Comparison of ENCODE assay signal across 12 cellular contexts in genomic region chr14:32244404-32244803, GRCh38. TPM values are rescaled to one million over a fixed set of nuclear protein-coding genes. Genes with fewer than 3 reads are reported as not detected.
A peak's percentile ranks its signal among the peaks of the same experiment; 100 is the strongest.
DNase-seq lines count a peak whose midpoint lies in the region; ATAC-seq and TF ChIP-seq lines count a peak whose summit lies in the region.
"Had no signal": no experiment of that assay in that cellular context is flagged by ENCODE, and none has a peak within 500 bp of the region (broad histone marks: within the 10 kb centered on the region; RNA-seq: fewer than 3 reads in every experiment).

No MANE protein-coding gene starts in this region.

- H3K18ac ChIP-seq in H9 (ENCODE audit: insufficient read length, low read depth, low read length), result no peak overlapping the region

- no peak overlapping the region for H2BK20ac ChIP-seq in H9 (ENCODE audit: low read depth, low read length, poor library complexity, severe bottlenecking)

- no peak overlapping the region for H3K14ac ChIP-seq in H9 (ENCODE audit: insufficient read depth, low read length)

- H3K27ac ChIP-seq in H9 (ENCODE audit: insufficient read length, low read depth, low read length), result no peak overlapping the region
- H3K27ac ChIP-seq: testis had no signal

- no peak overlapping the region for H3K56ac ChIP-seq in H9 (ENCODE audit: insufficient read length, low read depth, low read length)

- no peak overlapping the region for H3K4me2 ChIP-seq in H9 (ENCODE audit: insufficient read depth, insufficient read length, low read length)

- no peaks in the 10 kb centered on the region for H4K20me1 ChIP-seq in H9 (ENCODE audit: control insufficient read depth, insufficient read depth, insufficient read length)

- no peak overlapping the region for H4K91ac ChIP-seq in H9 (ENCODE audit: insufficient read length, low read depth, low read length)

- no peak overlapping the region for H2BK12ac ChIP-seq in H9 (ENCODE audit: insufficient read length, low read depth, low read length)

- H3K4me1 ChIP-seq in H9 (ENCODE audit: insufficient read depth, low read length), result no peaks in the 10 kb centered on the region
- H3K4me1 ChIP-seq: testis had no signal

- H3K23me2 ChIP-seq in H9 (ENCODE audit: insufficient read length, low read depth, low read length, poor library complexity, severe bottlenecking), result no peaks in the 10 kb centered on the region

- H3K4me3 ChIP-seq in astrocyte of the spinal cord (ENCODE audit: low read depth, low read length), result no peak overlapping the region
- H3K4me3 ChIP-seq: testis had no signal

- no peak overlapping the region for H3K4ac ChIP-seq in H9 (ENCODE audit: low read depth, low read length)

- H2BK120ac ChIP-seq in H9 (ENCODE audit: low read depth, low read length, poor library complexity, severe bottlenecking), result no peak overlapping the region

- H3K27me3 Mint-ChIP-seq in H9 (ENCODE audit: low read depth) (peaks cover 3% of the 10 kb centered on the region; the same call in 1 of the 2 replicates), memory B cell (no peaks in the 10 kb centered on the region), type B pancreatic cell (no peaks in the 10 kb centered on the region)

- TF ChIP-seq CTCF in H9 (conservative IDR thresholded peaks at IDR 0.05) (peak; percentile 32; the same call in 1 of the 3 replicates), astrocyte of the spinal cord (IDR thresholded peaks at IDR 0.05; ENCODE audit: low read depth, low read length) (peak; percentile 35), type B pancreatic cell (conservative IDR thresholded peaks at IDR 0.05) (no peak)

- H3K4me1 Mint-ChIP-seq in H9 (no peaks in the 10 kb centered on the region), memory B cell (no peaks in the 10 kb centered on the region), type B pancreatic cell (ENCODE audit: unreplicated experiment) (no peaks in the 10 kb centered on the region)

- H4K5ac ChIP-seq in H9 (ENCODE audit: insufficient read length, low read depth, low read length), result no peak overlapping the region

- H3K27ac Mint-ChIP-seq in H9 (no peak overlapping the region), memory B cell (no peak overlapping the region), type B pancreatic cell (no peak overlapping the region)
- H3K27ac Mint-ChIP-seq: activated T-cell treated with anti-CD3 and anti-CD28 coated beads, Interleukin-2, amount 50 U/mL, for 24 hours had no signal

- H3K79me1 ChIP-seq in H9 (ENCODE audit: insufficient read depth, low read depth, low read length, poor library complexity, severe bottlenecking), result no peaks in the 10 kb centered on the region

- no peaks in the 10 kb centered on the region for H3K79me2 ChIP-seq in H9 (ENCODE audit: insufficient read depth, low read length)

- H3K4me3 Mint-ChIP-seq in H9 (no peak overlapping the region), memory B cell (no peak overlapping the region), type B pancreatic cell (no peak overlapping the region)
- H3K4me3 Mint-ChIP-seq: activated T-cell treated with anti-CD3 and anti-CD28 coated beads, Interleukin-2, amount 50 U/mL, for 24 hours had no signal

- no peaks in the 10 kb centered on the region for H3K27me3 ChIP-seq in H9 (ENCODE audit: insufficient read depth, low read length)
- H3K27me3 ChIP-seq: testis had no signal

- no peak overlapping the region for H3K9ac ChIP-seq in H9 (ENCODE audit: extremely low read depth, insufficient read length, low read length)

- H3T11ph ChIP-seq in H9 (ENCODE audit: low read length), result no peak overlapping the region

- no peak overlapping the region for H2AK5ac ChIP-seq in H9 (ENCODE audit: insufficient read length, low read length)

- H3K23ac ChIP-seq in H9 (ENCODE audit: insufficient read length, low read depth, low read length), result no peak overlapping the region

- H3K36me3 Mint-ChIP-seq in H9 (ENCODE audit: insufficient read depth in 1 of 3, low read depth in 3 of 3) (peaks cover 5 to 14% (median 12%) of the 10 kb centered on the region in 3 experiments; a peak in 6 of 7 replicates), memory B cell (no peaks in the 10 kb centered on the region), type B pancreatic cell (no peaks in the 10 kb centered on the region)

- H4K8ac ChIP-seq in H9 (replicated peaks; ENCODE audit: insufficient read length, low read depth, low read length), result no peak overlapping the region

- peaks cover 21 to 23% of the 10 kb centered on the region in 2 experiments for H3K9me3 Mint-ChIP-seq in H9
- no peaks in the 10 kb centered on the region for H3K9me3 Mint-ChIP-seq in memory B cell
- H3K9me3 Mint-ChIP-seq in type B pancreatic cell, result no peaks in the 10 kb centered on the region
- H3K9me3 Mint-ChIP-seq: activated T-cell treated with anti-CD3 and anti-CD28 coated beads, Interleukin-2, amount 50 U/mL, for 24 hours had no signal

- DNase-seq in EH (ENCODE audit: low read depth) (peak; percentile 36), H9 (no peak), astrocyte of the spinal cord (ENCODE audit: low read depth, low spot score) (no peak), memory B cell (ENCODE audit: low spot score in 2 of 2) (no peak), type B pancreatic cell (ENCODE audit: extremely low spot score, unreplicated experiment) (no peak)
- no peak for DNase-seq in activated CD8-positive, alpha-beta memory T cell treated with anti-CD3 and anti-CD28 coated beads, Interleukin-2, amount 50 U/mL, for 4 hours
- no peak for DNase-seq in stimulated activated CD4-positive, alpha-beta T cell treated with anti-CD3 and anti-CD28 coated beads, Interleukin-12 subunit alpha, Interleukin-12 subunit beta, amount 100 ng/mL, for 4 hours
- DNase-seq: activated T-cell treated with anti-CD3 and anti-CD28 coated beads, Interleukin-2, amount 50 U/mL, for 24 hours; NCI-H1694; testis had no signal

- in situ Hi-C loops in astrocyte of the spinal cord (cut with HindIII; ENCODE audit: low sequenced_read_pairs), result no loop called here

- ATAC-seq in memory B cell (ENCODE audit: low read depth), result peak; percentile 35

- no peak overlapping the region for H2BK5ac ChIP-seq in H9 (ENCODE audit: insufficient read length, low read length)

- H2BK15ac ChIP-seq in H9 (ENCODE audit: low read depth, low read length), result no peak overlapping the region

- H3K9me3 ChIP-seq in H9 (ENCODE audit: control insufficient read depth, low read depth, low read length), result peaks cover 15% of the 10 kb centered on the region
- H3K9me3 ChIP-seq: testis had no signal

- no peak overlapping the region for H2AFZ ChIP-seq in H9 (ENCODE audit: low read length)

RNA-seq across cellular contexts. Expression of gene RNU6-8, which starts 41.3 kb away (rescaled TPM):
- total RNA-seq in H9 (2021), result not detected in 2 replicates
- not detected in 2 replicates for total RNA-seq in type B pancreatic cell (ENCODE audit: low replicate concordance)
- total RNA-seq: glomerular endothelial cell, skeletal muscle tissue, testis had no signal

RNA-seq across cellular contexts. Expression of gene RNU6-7, which starts 42.6 kb away (rescaled TPM):
- total RNA-seq in H9 (2021) (not detected in 2 replicates), type B pancreatic cell (ENCODE audit: low replicate concordance) (not detected in 2 replicates)
- total RNA-seq: glomerular endothelial cell, skeletal muscle tissue, testis had no signal
